In the genomic region with DNA sequence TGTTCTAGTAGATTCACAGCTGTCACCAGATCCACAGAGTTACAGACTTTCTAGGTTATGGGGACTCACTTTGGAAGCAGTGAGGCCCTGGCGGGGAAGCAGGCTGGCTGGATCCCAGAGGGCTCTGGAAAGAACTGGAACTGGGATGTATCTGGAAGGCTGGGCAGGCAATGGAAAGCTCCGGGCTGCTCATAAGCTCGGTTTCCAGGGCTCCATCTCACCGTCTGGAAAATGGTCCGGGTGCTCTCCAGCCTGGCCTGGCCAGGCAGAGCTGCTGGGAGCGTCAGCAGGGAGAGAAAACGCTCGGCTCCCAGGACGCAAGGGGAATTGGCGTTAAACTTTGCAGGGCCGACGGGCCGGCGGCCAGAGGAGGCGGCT, we compare ENCODE assay signal across 9 cellular contexts. TPM values are rescaled to one million over a fixed set of nuclear protein-coding genes. Genes with fewer than 3 reads are reported as not detected.
A peak's percentile ranks its signal among the peaks of the same experiment; 100 is the strongest.
DNase-seq lines count a peak whose midpoint lies in the region; ATAC-seq, FAIRE-seq and TF ChIP-seq lines count a peak whose summit lies in the region.
"Had no signal": no experiment of that assay in that cellular context is flagged by ENCODE, and none has a peak within 500 bp of the region (broad histone marks: within the 10 kb centered on the region; RNA-seq: fewer than 3 reads in every experiment).

No MANE protein-coding gene starts in this region.

- H3K9me3 ChIP-seq in HepG2 (ENCODE audit: low read length) = no peaks in the 10 kb centered on the region
- H3K9me3 ChIP-seq in right lobe of liver = no peaks in the 10 kb centered on the region
- H3K9me3 ChIP-seq in esophagus muscularis mucosa = no peaks in the 10 kb centered on the region
- no peaks in the 10 kb centered on the region for H3K9me3 ChIP-seq in neural cell (ENCODE audit: low read length)

- WGBS in HepG2 (ENCODE audit: low lambda C conversion rate) = 19% methylated on average over 6 of the region's 15 CpGs
- 80% methylated on average over 1 of the region's 15 CpGs for WGBS in right lobe of liver (ENCODE audit: insufficient coverage, low coverage, low lambda C conversion rate, missing lambda C conversion rate)
- 30% methylated on average over 2 of the region's 15 CpGs for WGBS in esophagus muscularis mucosa

- peaks cover 3% of the 10 kb centered on the region for H3F3A ChIP-seq in neural cell (ENCODE audit: insufficient read depth, low read length, poor library complexity, severe bottlenecking)

- ATAC-seq in HepG2 (peak; percentile 45), right lobe of liver (no peak), foreskin keratinocyte (no peak), HG02642 (IDR thresholded peaks at IDR 0.05; ENCODE audit: poor library complexity, unreplicated experiment) (no peak), HG03439 (IDR thresholded peaks at IDR 0.05; ENCODE audit: unreplicated experiment) (no peak)
- ATAC-seq: CD8-positive, alpha-beta T cell had no signal

- TF ChIP-seq EP300 in HepG2 (IDR thresholded peaks at IDR 0.05; ENCODE audit: low read depth in 2 of 2, low read length in 2 of 2) = no peak
- no peak for TF ChIP-seq EP300 in HepG2 (CRISPR knock-in tag; IDR thresholded peaks at IDR 0.05; ENCODE audit: borderline replicate concordance)
- no peak for TF ChIP-seq EP300 in esophagus muscularis mucosa (IDR thresholded peaks at IDR 0.05)
- no peak for TF ChIP-seq EP300 in neural cell (conservative IDR thresholded peaks at IDR 0.05; ENCODE audit: poor library complexity, severe bottlenecking)

- H3K4me3 ChIP-seq in HepG2 (replicated peaks in 1 of 3; ENCODE audit: insufficient read depth in 1 of 3, low read depth in 2 of 3, low read length in 3 of 3) = no peak overlapping the region; a peak in 1 of 6 replicates
- peak overlapping the region in 1 of 3 donors; percentile 16 for H3K4me3 ChIP-seq in right lobe of liver
- H3K4me3 ChIP-seq in esophagus muscularis mucosa = peak overlapping the region; percentile 46 to 59 (median 50)
- H3K4me3 ChIP-seq in neural cell (ENCODE audit: low read length) = peak overlapping the region; percentile 88

- no peak overlapping the region for H3K9ac ChIP-seq in HepG2 (ENCODE audit: insufficient read depth, low read depth, low read length)
- peak overlapping the region; percentile 80 for H3K9ac ChIP-seq in neural cell (ENCODE audit: low read length)

- FAIRE-seq in HepG2 (lab: Jason Lieb, UNC) = no peak

- no peak overlapping the region for H3K27ac ChIP-seq in HepG2 (ENCODE audit: extremely low read length, insufficient read depth, low read length)
- H3K27ac ChIP-seq in right lobe of liver = no peak overlapping the region
- no peak overlapping the region for H3K27ac ChIP-seq in esophagus muscularis mucosa (replicated peaks in 1 of 4)
- peak overlapping the region; percentile 48 for H3K27ac ChIP-seq in neural cell (ENCODE audit: low read length)
- no peak overlapping the region for H3K27ac ChIP-seq in foreskin keratinocyte

- peaks cover 4 to 27% of the 10 kb centered on the region in 2 experiments; a peak in 4 of 5 replicates for H3K27me3 ChIP-seq in HepG2 (ENCODE audit: control insufficient read depth in 1 of 2, insufficient read depth in 2 of 2, low read length in 2 of 2)
- H3K27me3 ChIP-seq in right lobe of liver = peaks cover 0 to 4% of the 10 kb centered on the region in 2 donors
- H3K27me3 ChIP-seq in esophagus muscularis mucosa = peaks cover 0 to 88% (median 25%) of the 10 kb centered on the region in 4 donors
- peaks cover 8% of the 10 kb centered on the region for H3K27me3 ChIP-seq in neural cell (ENCODE audit: insufficient read depth, low read depth, low read length)
- peaks cover 56% of the 10 kb centered on the region for H3K27me3 ChIP-seq in foreskin keratinocyte

- no peak overlapping the region for H3K4me2 ChIP-seq in HepG2 (ENCODE audit: low read depth, low read length)
- H3K4me2 ChIP-seq in neural cell (ENCODE audit: low read length) = peak overlapping the region; percentile 21

- POLR2A ChIA-PET in HepG2 (lab: Yijun Ruan, JAX) = no interaction called here

- intact Hi-C loops in HepG2 (cut with micrococcal nuclease; ENCODE audit: unreplicated experiment) (no loop called here), right lobe of liver (cut with DNase I) (no loop called here), esophagus muscularis mucosa (cut with DNase I) (no loop called here)

- H3K9me2 ChIP-seq in neural cell (ENCODE audit: insufficient read depth, low read length) = no peaks in the 10 kb centered on the region

- in situ Hi-C loops in HepG2 (cut with HindIII; ENCODE audit: extremely low pct_ligation_motif_present, low pct_unique_long_range_greater_than_20kb) = no loop called here

- TF ChIP-seq CTCF in HepG2 (CRISPR knock-in tag; IDR thresholded peaks at IDR 0.05) (no peak), right lobe of liver (IDR thresholded peaks at IDR 0.05) (no peak), esophagus muscularis mucosa (IDR thresholded peaks at IDR 0.05) (no peak), neural cell (IDR thresholded peaks at IDR 0.05; ENCODE audit: poor library complexity, severe bottlenecking) (no peak), foreskin keratinocyte (conservative IDR thresholded peaks at IDR 0.05) (no peak)

- no peaks in the 10 kb centered on the region for H3K79me2 ChIP-seq in HepG2 (ENCODE audit: insufficient read depth, low read length)
- H3K79me2 ChIP-seq in neural cell (replicated peaks; ENCODE audit: insufficient read depth, low read length) = no peaks in the 10 kb centered on the region

- BruUV-seq in HepG2 (replicated peaks; lab: Mats Ljungman, UMichigan) = no TSS peak

- TF ChIP-seq RAD21 in HepG2 (CRISPR knock-in tag; IDR thresholded peaks at IDR 0.05) = no peak
- TF ChIP-seq RAD21 in neural cell (conservative IDR thresholded peaks at IDR 0.05) = no peak

- CTCF ChIA-PET in HepG2 (lab: Yijun Ruan, JAX; ENCODE audit: low intra/inter-chr PET ratio, low total read pairs) = no interaction called here

- DNase-seq in HepG2 (ENCODE audit: low spot score) (no peak), right lobe of liver (no peak), esophagus muscularis mucosa (ENCODE audit: extremely low spot score) (no peak), foreskin keratinocyte (no peak), GOT3 (lab: John Stamatoyannopoulos, UW) (no peak)
- DNase-seq: CD8-positive, alpha-beta T cell had no signal

- no peaks in the 10 kb centered on the region for H3K36me3 ChIP-seq in HepG2 (replicated peaks in 1 of 2; ENCODE audit: control insufficient read depth in 1 of 2, insufficient read depth in 2 of 2, low read length in 2 of 2)
- no peaks in the 10 kb centered on the region for H3K36me3 ChIP-seq in right lobe of liver
- H3K36me3 ChIP-seq in esophagus muscularis mucosa = no peaks in the 10 kb centered on the region
- no peaks in the 10 kb centered on the region for H3K36me3 ChIP-seq in neural cell (ENCODE audit: insufficient read depth, low read length)

- H3K4me1 ChIP-seq in HepG2 (ENCODE audit: insufficient read depth, low read length) (no peaks in the 10 kb centered on the region), right lobe of liver (peaks cover 0 to 6% (median 0%) of the 10 kb centered on the region in 4 donors), esophagus muscularis mucosa (peaks cover 6 to 26% (median 17%) of the 10 kb centered on the region in 4 donors), foreskin keratinocyte (no peaks in the 10 kb centered on the region)

- no peak overlapping the region for H2AFZ ChIP-seq in HepG2 (ENCODE audit: low read length)
- H2AFZ ChIP-seq in neural cell (ENCODE audit: low read depth, low read length) = no peak overlapping the region

- TF ChIP-seq POLR2A in HepG2 (IDR thresholded peaks at IDR 0.05; ENCODE audit: insufficient read depth in 1 of 2, low read depth in 2 of 2, low read length in 2 of 2) (no peak), right lobe of liver (IDR thresholded peaks at IDR 0.05) (no peak), esophagus muscularis mucosa (IDR thresholded peaks at IDR 0.05; ENCODE audit: low read depth) (no peak)

- H4K20me1 ChIP-seq in HepG2 (ENCODE audit: insufficient read depth, low read length) (no peaks in the 10 kb centered on the region; the same call in 1 of the 2 replicates), neural cell (ENCODE audit: insufficient read depth) (no peaks in the 10 kb centered on the region)

TF ChIP-seq in HepG2, 621 proteins besides CTCF, POLR2A, EP300 and RAD21 (continues in another document):
- TF ChIP-seq ZNF30 (CRISPR knock-in tag; IDR thresholded peaks at IDR 0.05) (no peak), ZKSCAN1 (IDR thresholded peaks at IDR 0.05; ENCODE audit: low read length) (no peak), ZNF354B (CRISPR knock-in tag; IDR thresholded peaks at IDR 0.05) (no peak)

TF ChIP-seq in neural cell, 6 proteins besides CTCF, POLR2A, EP300 and RAD21 (continues in another document):
- TF ChIP-seq EZH2 (IDR thresholded peaks at IDR 0.05; ENCODE audit: borderline replicate concordance, insufficient read depth, low read length, poor library complexity, severe bottlenecking) = no peak
- no peak for TF ChIP-seq SMC3 (conservative IDR thresholded peaks at IDR 0.05; ENCODE audit: poor library complexity)

RNA-seq across cellular contexts. Expression of a gene that starts 0.3 kb away (rescaled TPM):
- total RNA-seq in HepG2 (2016; rRNA removed; fragmentation: Illumina TruSeq; extraction: Trizol) (not detected in 2 replicates), right lobe of liver (under 1 TPM in 1 of 6 experiments, not detected in 5; 0.13 TPM), esophagus muscularis mucosa (under 1 TPM; 0.23 to 0.83 (median 0.49) TPM), foreskin keratinocyte (not detected in 2 replicates)
- not detected in 2 replicates for total RNA-seq in HepG2 (2016; cell fraction: cytosol; rRNA removed; fragmentation: Illumina TruSeq; extraction: Trizol; ENCODE audit: low read depth)
- not detected in 2 replicates for total RNA-seq in HepG2 (2016; cell fraction: insoluble cytoplasmic fraction; rRNA removed; fragmentation: Illumina TruSeq; extraction: Trizol)
- not detected in 2 replicates for total RNA-seq in HepG2 (2016; cell fraction: membrane; rRNA removed; fragmentation: Illumina TruSeq; extraction: Trizol)
- total RNA-seq in HepG2 (2016; cell fraction: nucleus; rRNA removed; fragmentation: Illumina TruSeq; extraction: Trizol) = not detected in 2 replicates
- polyA plus RNA-seq in HepG2 (2011; rRNA removed) (not detected in 2 replicates), neural cell (31.9 and 36.5 TPM in 2 replicates), foreskin keratinocyte (not detected in 2 replicates)
- not detected in 2 replicates for polyA plus RNA-seq in HepG2 (2011; cell fraction: cytosol; rRNA removed)
- polyA plus RNA-seq in HepG2 (2011; cell fraction: nucleus; rRNA removed) = not detected in 2 replicates
- polyA plus RNA-seq in HepG2 (2012) = not detected in 2 replicates
- not detected in 2 replicates for polyA plus RNA-seq in HepG2 (2016; cell fraction: cytosol; fragmentation: Illumina TruSeq; extraction: Trizol; ENCODE audit: low read depth)
- polyA plus RNA-seq in HepG2 (2016; cell fraction: insoluble cytoplasmic fraction; fragmentation: Illumina TruSeq; extraction: Trizol; ENCODE audit: low read depth) = not detected in 2 replicates
- polyA plus RNA-seq in HepG2 (2016; cell fraction: membrane; fragmentation: Illumina TruSeq; extraction: Trizol; ENCODE audit: low read depth) = not detected in 2 replicates
- not detected in 2 replicates for polyA plus RNA-seq in HepG2 (2016; cell fraction: nucleus; fragmentation: Illumina TruSeq; extraction: Trizol; ENCODE audit: insufficient read depth, low read depth)
- polyA minus RNA-seq in HepG2 (2011; rRNA and poly(A)+ RNA removed; ENCODE audit: low replicate concordance) = not detected in 2 replicates
- not detected in 2 replicates for polyA minus RNA-seq in HepG2 (2011; cell fraction: cytosol; rRNA and poly(A)+ RNA removed)
- polyA minus RNA-seq in HepG2 (2011; cell fraction: nucleus; rRNA and poly(A)+ RNA removed) = not detected in 2 replicates
- polyA minus RNA-seq in neural cell = 57.7 and 69.7 TPM in 2 replicates
- total RNA-seq: CD8-positive, alpha-beta T cell had no signal

Comparison
In these comparisons a context has a peak if more than half of its experiments do, and no peak if none do; other contexts are left out.
1. H3K4me3 ChIP-seq: peak in esophagus muscularis mucosa (4 of 4) and neural cell (single experiment); none in HepG2 (0 of 3).